In the genomic region with DNA sequence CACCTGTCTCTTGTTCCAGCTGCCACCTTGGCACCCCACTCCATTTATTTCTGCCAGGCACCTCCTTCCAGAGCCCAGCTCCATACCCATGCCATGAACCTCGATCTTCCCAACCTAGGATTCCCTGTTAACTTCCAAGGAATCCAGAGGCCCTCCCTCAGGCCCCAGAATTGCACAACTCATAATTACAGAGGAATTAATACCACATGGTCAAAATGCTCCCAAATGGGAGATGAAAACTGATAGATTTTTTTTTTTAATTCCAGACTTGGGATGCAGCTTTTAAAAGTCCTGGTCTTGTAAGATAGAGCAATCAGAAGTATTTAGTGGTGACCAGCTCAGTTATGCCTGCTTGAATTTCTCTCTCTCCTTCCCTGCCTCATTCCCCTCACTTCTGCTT, we compare ENCODE assay signal across 19 cellular contexts.
"Had no signal": no experiment of that assay in that cellular context is flagged by ENCODE, and none has a peak within 500 bp of the region (broad histone marks: within the 10 kb centered on the region; RNA-seq: fewer than 3 reads in every experiment).

No MANE protein-coding gene starts in this region.

- H3K36me3 Mint-ChIP-seq: activated naive CD4-positive, alpha-beta T cell treated with anti-CD3 and anti-CD28 coated beads, Interleukin-2, amount 10 ng/mL, durations not matched to agents 7 days and 5 days had no signal

- H3K27ac ChIP-seq: gastroesophageal sphincter, heart left ventricle, transverse colon, uterus had no signal

- ATAC-seq: activated CD8-positive, alpha-beta T cell treated with anti-CD3 and anti-CD28 coated beads, Interleukin-2, amount 10 ng/mL, durations not matched to agents 7 days and 5 days; activated naive CD8-positive, alpha-beta T cell treated with anti-CD3 and anti-CD28 coated beads, Interleukin-2, amount 50 U/mL, for 24 hours; activated T-cell treated with anti-CD3 and anti-CD28 coated beads, Interleukin-2, amount 50 U/mL, for 4 hours; gastroesophageal sphincter had no signal

- H3K4me3 Mint-ChIP-seq: activated CD4-positive, alpha-beta T cell treated with anti-CD3 and anti-CD28 coated beads, Interleukin-2, amount 10 ng/mL, durations not matched to agents 7 days and 5 days; activated CD8-positive, alpha-beta T cell treated with anti-CD3 and anti-CD28 coated beads, Interleukin-2, amount 10 ng/mL, durations not matched to agents 7 days and 5 days; activated naive CD4-positive, alpha-beta T cell treated with anti-CD3 and anti-CD28 coated beads, Interleukin-2, amount 10 ng/mL, durations not matched to agents 7 days and 5 days; activated naive CD8-positive, alpha-beta T cell treated with anti-CD3 and anti-CD28 coated beads, Interleukin-2, amount 50 U/mL, for 24 hours; activated T-cell treated with anti-CD3 and anti-CD28 coated beads, Interleukin-2, amount 50 U/mL, for 4 hours; stimulated activated naive CD8-positive, alpha-beta T cell treated with anti-CD3 and anti-CD28 coated beads, Interleukin-15, Interleukin-2, amounts not matched to agents 100 ng/mL and 50 ng/mL, for 24 hours had no signal

- H3K4me1 Mint-ChIP-seq: activated CD4-positive, alpha-beta T cell treated with anti-CD3 and anti-CD28 coated beads, Interleukin-2, amount 10 ng/mL, durations not matched to agents 7 days and 5 days; activated naive CD4-positive, alpha-beta T cell treated with anti-CD3 and anti-CD28 coated beads, Interleukin-2, amount 10 ng/mL, durations not matched to agents 7 days and 5 days; activated naive CD8-positive, alpha-beta T cell treated with anti-CD3 and anti-CD28 coated beads, Interleukin-2, amount 50 U/mL, for 24 hours had no signal

- H3K27me3 ChIP-seq: gastroesophageal sphincter, heart left ventricle, transverse colon, uterus had no signal

- H3K36me3 ChIP-seq: gastroesophageal sphincter, heart left ventricle, transverse colon, uterus had no signal

- H3K9me3 Mint-ChIP-seq: activated CD4-positive, alpha-beta T cell treated with anti-CD3 and anti-CD28 coated beads, Interleukin-2, amount 10 ng/mL, durations not matched to agents 7 days and 5 days; activated naive CD4-positive, alpha-beta T cell treated with anti-CD3 and anti-CD28 coated beads, Interleukin-2, amount 10 ng/mL, durations not matched to agents 7 days and 5 days; activated naive CD8-positive, alpha-beta T cell treated with anti-CD3 and anti-CD28 coated beads, Interleukin-2, amount 50 U/mL, for 24 hours; activated T-cell treated with anti-CD3 and anti-CD28 coated beads, Interleukin-2, amount 50 U/mL, for 4 hours; stimulated activated naive CD8-positive, alpha-beta T cell treated with anti-CD3 and anti-CD28 coated beads, Interleukin-15, Interleukin-2, amounts not matched to agents 100 ng/mL and 50 ng/mL, for 24 hours had no signal

- H3K4me3 ChIP-seq: gastroesophageal sphincter, heart left ventricle, transverse colon, uterus had no signal

- H3K27me3 Mint-ChIP-seq: activated CD4-positive, alpha-beta T cell treated with anti-CD3 and anti-CD28 coated beads, Interleukin-2, amount 10 ng/mL, durations not matched to agents 7 days and 5 days; activated naive CD8-positive, alpha-beta T cell treated with anti-CD3 and anti-CD28 coated beads, Interleukin-2, amount 50 U/mL, for 24 hours; stimulated activated naive CD8-positive, alpha-beta T cell treated with anti-CD3 and anti-CD28 coated beads, Interleukin-15, Interleukin-2, amounts not matched to agents 100 ng/mL and 50 ng/mL, for 24 hours had no signal

- H3K9me3 ChIP-seq: gastroesophageal sphincter, heart left ventricle, transverse colon, uterus had no signal

- DNase-seq: activated CD4-positive, alpha-beta T cell treated with anti-CD3 and anti-CD28 coated beads, Interleukin-2, amount 10 ng/mL, durations not matched to agents 7 days and 5 days; activated CD8-positive, alpha-beta T cell treated with anti-CD3 and anti-CD28 coated beads, Interleukin-2, amount 10 ng/mL, durations not matched to agents 7 days and 5 days; activated naive CD4-positive, alpha-beta T cell treated with anti-CD3 and anti-CD28 coated beads, Interleukin-2, amount 10 ng/mL, durations not matched to agents 7 days and 5 days; activated naive CD8-positive, alpha-beta T cell treated with anti-CD3 and anti-CD28 coated beads, Interleukin-2, amount 50 U/mL, for 24 hours; activated T-cell treated with anti-CD3 and anti-CD28 coated beads, Interleukin-2, amount 50 U/mL, for 4 hours; dermis blood vessel endothelial cell; effector memory CD4-positive, alpha-beta T cell; heart left ventricle; kidney; midbrain; occipital lobe; stimulated activated CD4-positive, alpha-beta T cell treated with anti-CD3 and anti-CD28 coated beads, Interleukin-15, amount 100 ng/mL, for 24 hours; stimulated activated CD4-positive, alpha-beta T cell treated with anti-CD3 and anti-CD28 coated beads, Interleukin-2, amount 100 ng/mL, for 48 hours; T-helper 1 cell; T-helper 9 cell; transverse colon; uterus had no signal

- H3K27ac Mint-ChIP-seq: activated CD4-positive, alpha-beta T cell treated with anti-CD3 and anti-CD28 coated beads, Interleukin-2, amount 10 ng/mL, durations not matched to agents 7 days and 5 days; activated CD8-positive, alpha-beta T cell treated with anti-CD3 and anti-CD28 coated beads, Interleukin-2, amount 10 ng/mL, durations not matched to agents 7 days and 5 days; activated naive CD4-positive, alpha-beta T cell treated with anti-CD3 and anti-CD28 coated beads, Interleukin-2, amount 10 ng/mL, durations not matched to agents 7 days and 5 days; activated naive CD8-positive, alpha-beta T cell treated with anti-CD3 and anti-CD28 coated beads, Interleukin-2, amount 50 U/mL, for 24 hours; stimulated activated naive CD8-positive, alpha-beta T cell treated with anti-CD3 and anti-CD28 coated beads, Interleukin-15, Interleukin-2, amounts not matched to agents 100 ng/mL and 50 ng/mL, for 24 hours had no signal

- H3K4me1 ChIP-seq: uterus had no signal
